8 cellular contexts compared by ENCODE assay signal in the genomic region with DNA sequence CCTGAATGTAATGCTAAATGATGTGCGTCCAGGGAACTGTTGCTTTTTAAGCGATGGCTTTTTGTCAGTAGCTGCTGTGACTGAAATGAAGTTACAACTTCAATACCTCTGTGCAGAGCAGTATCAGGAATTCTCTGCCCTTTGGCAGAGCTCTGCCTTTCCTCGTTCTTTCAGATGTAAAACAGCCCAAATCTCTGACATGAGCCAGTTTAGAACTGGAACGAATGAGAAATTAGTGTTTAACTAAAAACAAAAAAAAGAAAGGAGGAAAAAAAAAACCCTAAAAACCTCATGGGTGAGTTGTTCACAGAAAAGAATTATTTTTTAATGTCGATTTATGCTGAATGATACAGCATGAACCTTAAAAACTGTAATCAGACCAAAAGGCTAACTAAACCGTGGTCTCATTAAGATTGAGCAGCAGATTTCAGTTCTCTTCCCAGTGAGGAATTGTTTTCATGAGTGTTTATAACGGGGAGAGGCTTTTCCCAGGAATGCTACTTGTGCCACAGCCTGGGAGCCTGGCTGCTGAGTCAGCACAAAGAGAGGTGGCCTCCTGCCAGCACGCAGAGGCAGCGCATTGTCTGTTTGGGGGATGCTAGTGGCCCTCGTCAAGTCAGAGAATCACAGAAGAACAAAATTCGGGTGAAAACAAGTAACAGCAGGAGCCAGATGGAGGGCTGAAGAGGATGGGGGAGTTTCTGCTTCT.
DNase-seq lines count a peak whose midpoint lies in the region; ATAC-seq and TF ChIP-seq lines count a peak whose summit lies in the region.

No MANE protein-coding gene starts in this region.

- H3K36me3 ChIP-seq in right atrium auricular region (no peaks in the 10 kb centered on the region), psoas muscle (ENCODE audit: insufficient read depth in 1 of 2, low read depth in 1 of 2) (no peaks in the 10 kb centered on the region)

- CTCF ChIA-PET in WTC11 (lab: Charles Lee), result interaction anchor here (0.8 kb wide), 1 partner anchor 26 kb away, joined by 4 read pairs; no protein-coding TSS in a partner anchor

- 34 to 40% (median 35%) methylated on average over 11 of the region's 11 CpGs for WGBS in psoas muscle, 3 donors

- POLR2A ChIA-PET in WTC11 (lab: Charles Lee), result interaction anchor here (1.0 to 2.7 kb wide), 5 partner anchors 63 to 486 kb away, joined by 3 to 17 read pairs (median 9); a partner anchor contains a TSS

- H3K27ac ChIP-seq in right atrium auricular region, result peak overlapping the region; percentile 32 to 57
- peak overlapping the region; percentile 24 for H3K27ac ChIP-seq in psoas muscle

- no peaks in the 10 kb centered on the region for H3K27me3 ChIP-seq in right atrium auricular region
- H3K27me3 ChIP-seq in psoas muscle (ENCODE audit: insufficient read depth in 3 of 3, low read length in 2 of 3), result no peaks in the 10 kb centered on the region

- TF ChIP-seq CTCF in WTC11 (IDR thresholded peaks at IDR 0.05) (no peak), right atrium auricular region (IDR thresholded peaks at IDR 0.05) (no peak), psoas muscle (IDR thresholded peaks at IDR 0.05) (no peak)

- peaks cover 5% of the 10 kb centered on the region; the same call in 1 of the 2 replicates for H3K9me3 Mint-ChIP-seq in WTC11

- ATAC-seq in WTC11 (peak; percentile 37), psoas muscle (peak in 3 of 4 donors; percentile 47 to 73 (median 60)), HG03135 (IDR thresholded peaks at IDR 0.05; ENCODE audit: unreplicated experiment) (no peak), GM19463 (IDR thresholded peaks at IDR 0.05; ENCODE audit: unreplicated experiment) (no peak)

- H3K4me3 Mint-ChIP-seq in WTC11, result peak overlapping the region; percentile 61

- H3K4me1 ChIP-seq in right atrium auricular region, result peaks cover 0 to 36% of the 10 kb centered on the region in 2 donors
- H3K4me1 ChIP-seq in psoas muscle, result peaks cover 23% of the 10 kb centered on the region

- peak; percentile 82 for DNase-seq in GM03348 (ENCODE audit: low spot score)
- DNase-seq in WTC11 (ENCODE audit: low spot score), result peak; percentile 81
- no peak for DNase-seq in right atrium auricular region (ENCODE audit: low spot score)
- peak; percentile 42 to 64 for DNase-seq in psoas muscle
- no peak for DNase-seq in central memory CD4-positive, alpha-beta T cell
- DNase-seq in SKM-1 treated with dmso at 0.1 percent for 144 hours (lab: John Stamatoyannopoulos, UW; ENCODE audit: unreplicated experiment), result no peak

- intact Hi-C loops in psoas muscle (cut with DNase I), result no loop called here

- H3K27me3 Mint-ChIP-seq in WTC11 (ENCODE audit: low read depth), result no peaks in the 10 kb centered on the region

- no peak overlapping the region for H3K4me3 ChIP-seq in right atrium auricular region
- H3K4me3 ChIP-seq in psoas muscle, result no peak overlapping the region

- peaks cover 89% of the 10 kb centered on the region for H3K4me1 Mint-ChIP-seq in WTC11

- H3K27ac Mint-ChIP-seq in WTC11, result peak overlapping the region; percentile 100

- no peaks in the 10 kb centered on the region for H3K36me3 Mint-ChIP-seq in WTC11

- H3K9me3 ChIP-seq in right atrium auricular region (no peaks in the 10 kb centered on the region), psoas muscle (no peaks in the 10 kb centered on the region)

TF ChIP-seq in WTC11, 78 proteins besides CTCF, POLR2A, EP300 and RAD21:
- TF ChIP-seq TEAD1 (CRISPR knock-in tag; IDR thresholded peaks at IDR 0.05) (peak; percentile 57; the same call in 1 of the 2 replicates), CREM (CRISPR knock-in tag; IDR thresholded peaks at IDR 0.05) (0 out of 2 replicates have a peak, but pooled peaks have one; percentile 42), ZNF423 (CRISPR knock-in tag; IDR thresholded peaks at IDR 0.05) (no peak), ATF1 (CRISPR knock-in tag; IDR thresholded peaks at IDR 0.05) (no peak), ELF4 (CRISPR knock-in tag; IDR thresholded peaks at IDR 0.05; ENCODE audit: low read depth) (no peak), SMAD3 (CRISPR knock-in tag; IDR thresholded peaks at IDR 0.05; ENCODE audit: borderline replicate concordance) (no peak), NFE2L1 (CRISPR knock-in tag; IDR thresholded peaks at IDR 0.05) (peak; percentile 77), ZNF671 (CRISPR knock-in tag; IDR thresholded peaks at IDR 0.05) (no peak), FOXP1 (CRISPR knock-in tag; IDR thresholded peaks at IDR 0.05; ENCODE audit: borderline replicate concordance) (no peak)
- TF ChIP-seq, protein P1, sequence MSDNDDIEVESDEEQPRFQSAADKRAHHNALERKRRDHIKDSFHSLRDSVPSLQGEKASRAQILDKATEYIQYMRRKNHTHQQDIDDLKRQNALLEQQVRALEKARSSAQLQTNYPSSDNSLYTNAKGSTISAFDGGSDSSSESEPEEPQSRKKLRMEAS (CRISPR knock-in tag; IDR thresholded peaks at IDR 0.05), result 0 out of 2 replicates have a peak, but pooled peaks have one; percentile 15
- TF ChIP-seq, protein P2, sequence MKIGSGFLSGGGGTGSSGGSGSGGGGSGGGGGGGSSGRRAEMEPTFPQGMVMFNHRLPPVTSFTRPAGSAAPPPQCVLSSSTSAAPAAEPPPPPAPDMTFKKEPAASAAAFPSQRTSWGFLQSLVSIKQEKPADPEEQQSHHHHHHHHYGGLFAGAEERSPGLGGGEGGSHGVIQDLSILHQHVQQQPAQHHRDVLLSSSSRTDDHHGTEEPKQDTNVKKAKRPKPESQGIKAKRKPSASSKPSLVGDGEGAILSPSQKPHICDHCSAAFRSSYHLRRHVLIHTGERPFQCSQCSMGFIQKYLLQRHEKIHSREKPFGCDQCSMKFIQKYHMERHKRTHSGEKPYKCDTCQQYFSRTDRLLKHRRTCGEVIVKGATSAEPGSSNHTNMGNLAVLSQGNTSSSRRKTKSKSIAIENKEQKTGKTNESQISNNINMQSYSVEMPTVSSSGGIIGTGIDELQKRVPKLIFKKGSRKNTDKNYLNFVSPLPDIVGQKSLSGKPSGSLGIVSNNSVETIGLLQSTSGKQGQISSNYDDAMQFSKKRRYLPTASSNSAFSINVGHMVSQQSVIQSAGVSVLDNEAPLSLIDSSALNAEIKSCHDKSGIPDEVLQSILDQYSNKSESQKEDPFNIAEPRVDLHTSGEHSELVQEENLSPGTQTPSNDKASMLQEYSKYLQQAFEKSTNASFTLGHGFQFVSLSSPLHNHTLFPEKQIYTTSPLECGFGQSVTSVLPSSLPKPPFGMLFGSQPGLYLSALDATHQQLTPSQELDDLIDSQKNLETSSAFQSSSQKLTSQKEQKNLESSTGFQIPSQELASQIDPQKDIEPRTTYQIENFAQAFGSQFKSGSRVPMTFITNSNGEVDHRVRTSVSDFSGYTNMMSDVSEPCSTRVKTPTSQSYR (CRISPR knock-in tag; IDR thresholded peaks at IDR 0.05), result 0 out of 2 replicates have a peak, but pooled peaks have one; percentile 38

Comparison
In these comparisons a context has a peak if more than half of its experiments do, and no peak if none do; other contexts are left out.
1. DNase-seq: peak in GM03348 (single experiment), WTC11 (single experiment) and psoas muscle (2 of 2); none in right atrium auricular region (single experiment), central memory CD4-positive, alpha-beta T cell (single experiment) and SKM-1 treated with dmso at 0.1 percent for 144 hours (single experiment).
2. ATAC-seq: peak in WTC11 (single experiment) and psoas muscle (3 of 4); none in HG03135 (single experiment) and GM19463 (single experiment).